In the genomic region with DNA sequence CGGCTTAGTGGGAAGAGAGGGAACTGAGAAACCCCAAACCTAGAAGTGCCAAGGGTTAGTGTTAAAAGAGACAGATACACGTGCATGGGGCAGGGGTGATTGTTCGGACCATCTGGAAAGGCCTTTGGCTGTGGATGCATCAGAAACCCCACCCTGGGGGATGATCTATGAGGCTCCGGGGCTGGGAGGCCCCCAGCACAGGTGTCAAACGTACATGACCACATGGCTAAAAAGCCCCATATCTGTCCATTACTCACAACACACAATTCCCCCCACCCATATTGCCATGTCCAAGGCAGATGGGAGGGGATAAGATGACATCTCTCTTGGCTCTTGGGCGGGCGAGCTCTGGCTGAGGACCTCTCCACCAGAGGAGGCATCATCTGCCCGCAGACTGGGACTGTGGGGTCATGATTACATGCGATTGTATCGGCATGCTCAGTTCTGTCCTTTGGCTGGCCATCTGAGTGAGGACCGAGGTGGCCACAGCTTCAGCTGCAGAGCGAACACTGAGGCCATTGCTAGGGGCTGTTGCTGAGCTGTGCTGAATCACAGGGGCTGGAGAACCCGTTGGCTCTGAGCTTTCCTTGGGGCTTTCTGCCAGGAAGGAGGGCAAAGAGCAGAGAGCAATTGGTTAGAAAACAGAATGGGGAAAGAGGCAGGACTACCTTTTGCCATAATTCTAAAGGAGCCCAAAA, we compare ENCODE assay signal across 23 cellular contexts. TPM values are rescaled to one million over a fixed set of nuclear protein-coding genes. Genes with fewer than 3 reads are reported as not detected.
DNase-seq lines count a peak whose midpoint lies in the region; ATAC-seq and TF ChIP-seq lines count a peak whose summit lies in the region.
"Had no signal": no experiment of that assay in that cellular context is flagged by ENCODE, and none has a peak within 500 bp of the region (broad histone marks: within the 10 kb centered on the region; RNA-seq: fewer than 3 reads in every experiment).

No MANE protein-coding gene starts in this region.

- H3K4me1 Mint-ChIP-seq in neural crest cell, result no peaks in the 10 kb centered on the region

- DNase-seq in Right ventricle myocardium inferior (ENCODE audit: missing footprints) (no peak), left ventricle myocardium superior (no peak), dorsolateral prefrontal cortex (no peak), neural crest cell (ENCODE audit: low read depth, low spot score) (no peak), HCEC 1CT (no peak), KG1 (lab: John Stamatoyannopoulos, UW) (no peak)
- DNase-seq: DMS79; H9; Kasumi-1; MG63; NCI-H1048; NCI-H2081; NCI-H2171 treated with DMSO at 0.1 percent for 48 hours; NCI-H446; NCI-H748 treated with DMSO at 0.1 percent for 48 hours; NK-92 treated with Interleukin-12 subunit alpha and Interleukin-12 subunit beta, amount 100 ng/mL, for 24 hours; Peyer's patch had no signal

- H3K4me3 ChIP-seq in dorsolateral prefrontal cortex, result no peak overlapping the region
- H3K4me3 ChIP-seq: BLaER1, MG63, Peyer's patch had no signal

- TF ChIP-seq CTCF in dorsolateral prefrontal cortex (IDR thresholded peaks at IDR 0.05 in 54 of 56, conservative IDR thresholded peaks at IDR 0.05 in 2 of 56; ENCODE audit: low read depth in 1 of 56, partially characterized antibody in 56 of 56), result no peak
- TF ChIP-seq CTCF in neural crest cell (conservative IDR thresholded peaks at IDR 0.05), result no peak

- no peaks in the 10 kb centered on the region for H3K27me3 Mint-ChIP-seq in neural crest cell (ENCODE audit: low read depth)
- H3K27me3 Mint-ChIP-seq: IgD-negative memory B cell had no signal

- H3K9me3 Mint-ChIP-seq in neural crest cell, result no peaks in the 10 kb centered on the region
- H3K9me3 Mint-ChIP-seq: H9, IgD-negative memory B cell had no signal

- ATAC-seq in Right ventricle myocardium inferior (peak; percentile 7), left ventricle myocardium superior (no peak), GM18867 (IDR thresholded peaks at IDR 0.05; ENCODE audit: unreplicated experiment) (no peak), HG03520 (IDR thresholded peaks at IDR 0.05; ENCODE audit: unreplicated experiment) (no peak)

- peaks cover 4% of the 10 kb centered on the region for H3K36me3 Mint-ChIP-seq in neural crest cell (ENCODE audit: low read depth)

- H3K4me3 Mint-ChIP-seq in neural crest cell, result no peak overlapping the region
- H3K4me3 Mint-ChIP-seq: H9, IgD-negative memory B cell had no signal

- intact Hi-C loops in Right ventricle myocardium inferior (cut with DNase I) (no loop called here), left ventricle myocardium superior (cut with micrococcal nuclease) (no loop called here), dorsolateral prefrontal cortex (cut with DNase I) (no loop called here)

- peak overlapping the region in 45 of 59 donors; percentile 0 to 100 (median 49) for H3K27ac ChIP-seq in dorsolateral prefrontal cortex
- H3K27ac ChIP-seq: BLaER1, Peyer's patch had no signal

- no peaks in the 10 kb centered on the region for H3K27me3 ChIP-seq in dorsolateral prefrontal cortex
- H3K27me3 ChIP-seq: BLaER1, MG63, Peyer's patch had no signal

- H3K27ac Mint-ChIP-seq in neural crest cell (ENCODE audit: unreplicated experiment), result peak overlapping the region; percentile 30

RNA-seq across cellular contexts. Expression of gene NPFF, which starts 9.6 kb away (rescaled TPM):
- total RNA-seq in Right ventricle myocardium inferior (not detected), left ventricle myocardium superior (not detected), dorsolateral prefrontal cortex (1 to 10 TPM in 3 of 120 experiments, not detected in 117; 1.8 to 2.1 (median 2.0) TPM), neural crest cell (0.73 TPM in 1 of 2 replicates, not detected in the other)
- total RNA-seq: A673, H9, Peyer's patch, SK-MEL-5 had no signal

RNA-seq across cellular contexts. Expression of gene TARBP2, which starts 15.8 kb away (rescaled TPM):
- 10.9 TPM for total RNA-seq in Right ventricle myocardium inferior
- total RNA-seq in left ventricle myocardium superior, result 10.1 TPM
- 10 to 100 TPM; 10.9 to 29.5 (median 20.9) TPM for total RNA-seq in dorsolateral prefrontal cortex
- total RNA-seq in neural crest cell, result 66.6 and 73.1 TPM in 2 replicates

RNA-seq across cellular contexts. Expression of gene MAP3K12, which starts 17.6 kb away (rescaled TPM):
- total RNA-seq in Right ventricle myocardium inferior (5.6 TPM), left ventricle myocardium superior (4.2 TPM), dorsolateral prefrontal cortex (100 to 1,000 TPM in 1 of 120 experiments, 10 to 100 TPM in 119; 43.4 to 126 (median 69.4) TPM), neural crest cell (32.9 and 33.0 TPM in 2 replicates)
